ENCODE assay signal across 11 cellular contexts in the genomic region with DNA sequence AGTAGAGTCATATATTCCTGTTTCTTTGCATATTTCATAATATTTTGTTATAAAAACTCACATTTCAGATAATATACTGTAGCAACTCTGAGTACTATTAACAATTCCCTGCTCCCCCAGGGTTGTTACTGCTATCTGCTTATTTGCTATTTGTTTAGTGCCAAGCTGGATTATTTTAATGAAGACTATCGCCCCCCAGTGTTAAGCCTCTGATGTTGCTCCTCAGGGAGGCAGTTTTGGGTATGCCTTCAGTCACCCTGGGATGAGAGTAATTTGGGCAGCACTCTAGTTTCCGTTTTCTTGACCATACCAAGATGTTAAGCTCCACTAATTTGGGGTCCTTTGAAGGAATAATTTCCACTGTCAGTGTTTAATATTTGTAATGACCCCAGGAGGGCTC. TPM values are rescaled to one million over a fixed set of nuclear protein-coding genes. Genes with fewer than 3 reads are reported as not detected.
DNase-seq lines count a peak whose midpoint lies in the region; ATAC-seq, FAIRE-seq and TF ChIP-seq lines count a peak whose summit lies in the region.
"Had no signal": no experiment of that assay in that cellular context is flagged by ENCODE, and none has a peak within 500 bp of the region (broad histone marks: within the 10 kb centered on the region; RNA-seq: fewer than 3 reads in every experiment).

No MANE protein-coding gene starts in this region.

- no peaks in the 10 kb centered on the region for H3K79me2 ChIP-seq in keratinocyte (ENCODE audit: control insufficient read depth, insufficient read depth, low read length)

- ATAC-seq in HG02840 (IDR thresholded peaks at IDR 0.05; ENCODE audit: low FRiP score, unreplicated experiment) (no peak), GM19452 (IDR thresholded peaks at IDR 0.05; ENCODE audit: unreplicated experiment) (no peak)
- ATAC-seq: stimulated activated naive CD8-positive, alpha-beta T cell treated with anti-CD3 and anti-CD28 coated beads, Interleukin-15, Interleukin-2, amounts not matched to agents 100 U/mL and 50 U/mL, for 24 hours had no signal

- H3K9me3 ChIP-seq in keratinocyte (ENCODE audit: control insufficient read depth, low read depth, low read length), result no peaks in the 10 kb centered on the region
- H3K9me3 ChIP-seq: SJCRH30 had no signal

- no peaks in the 10 kb centered on the region for H3K4me1 ChIP-seq in keratinocyte (ENCODE audit: control insufficient read depth, extremely low read depth, insufficient read depth, low read length)
- H3K4me1 ChIP-seq: SJCRH30 had no signal

- BruUV-seq in Calu3 (replicated peaks; lab: Mats Ljungman, UMichigan), result no TSS peak

- no peak overlapping the region for H3K27ac Mint-ChIP-seq in Calu3 (ENCODE audit: unreplicated experiment)
- H3K27ac Mint-ChIP-seq: naive B cell had no signal

- H4K20me1 ChIP-seq in keratinocyte (ENCODE audit: control insufficient read depth, extremely low read depth, insufficient read depth, low read length), result no peaks in the 10 kb centered on the region

- no peaks in the 10 kb centered on the region for H3K27me3 ChIP-seq in H7 (ENCODE audit: control insufficient read depth, insufficient read depth, low read length)
- no peaks in the 10 kb centered on the region for H3K27me3 ChIP-seq in keratinocyte (ENCODE audit: control insufficient read depth, extremely low read depth, insufficient read depth, low read length)
- H3K27me3 ChIP-seq: SJCRH30 had no signal

- H3K4me3 Mint-ChIP-seq in Calu3 (ENCODE audit: low read depth, unreplicated experiment), result no peak overlapping the region
- H3K4me3 Mint-ChIP-seq: naive B cell had no signal

- no peaks in the 10 kb centered on the region for H3K27me3 Mint-ChIP-seq in Calu3 (ENCODE audit: unreplicated experiment)
- H3K27me3 Mint-ChIP-seq: naive B cell had no signal

- H3K4me2 ChIP-seq in keratinocyte (ENCODE audit: control insufficient read depth, extremely low read depth, insufficient read depth, low read depth, low read length), result no peak overlapping the region

- no peak overlapping the region for H3K27ac ChIP-seq in keratinocyte (ENCODE audit: control insufficient read depth, insufficient read depth, low read length)
- H3K27ac ChIP-seq: SJCRH30 had no signal

- no peak overlapping the region for H3K9ac ChIP-seq in keratinocyte (ENCODE audit: control insufficient read depth, extremely low read depth, insufficient read depth, low read length)

- TF ChIP-seq CTCF in Calu3 (IDR thresholded peaks at IDR 0.05; ENCODE audit: unreplicated experiment) (no peak), keratinocyte (optimal IDR thresholded peaks at IDR 0.05 in 1 of 3, IDR thresholded peaks at IDR 0.05 in 1 of 3, conservative IDR thresholded peaks at IDR 0.05 in 1 of 3; ENCODE audit: extremely low read depth in 1 of 3, insufficient read depth in 2 of 3, low read length in 3 of 3) (peak; percentile 52 to 61 (median 57))

- H2AFZ ChIP-seq in keratinocyte (ENCODE audit: control insufficient read depth, low read length), result no peak overlapping the region

- peak; percentile 11 for DNase-seq in Calu3
- peak; percentile 26 for DNase-seq in H7
- peak; percentile 26 for DNase-seq in SW480 (ENCODE audit: low spot score)
- DNase-seq in keratinocyte (ENCODE audit: low read depth, low spot score), result no peak
- no peak for DNase-seq in NCI-H2171 treated with DMSO at 0.1 percent for 48 hours (lab: John Stamatoyannopoulos, UW)
- DNase-seq in amygdala (lab: John Stamatoyannopoulos, UW), result no peak
- DNase-seq: naive B cell; stimulated activated naive CD8-positive, alpha-beta T cell treated with anti-CD3 and anti-CD28 coated beads, Interleukin-15, Interleukin-2, amounts not matched to agents 100 U/mL and 50 U/mL, for 24 hours had no signal

- FAIRE-seq in keratinocyte (lab: Jason Lieb, UNC), result no peak

- intact Hi-C loops in Calu3 (cut with micrococcal nuclease; ENCODE audit: unreplicated experiment), result no loop called here

- no peaks in the 10 kb centered on the region for H3K4me1 Mint-ChIP-seq in Calu3 (ENCODE audit: low read depth, unreplicated experiment)

- H3K9me3 Mint-ChIP-seq in Calu3 (ENCODE audit: low read depth, unreplicated experiment), result peaks cover 2% of the 10 kb centered on the region

- H3K36me3 Mint-ChIP-seq in Calu3 (ENCODE audit: insufficient read depth, unreplicated experiment), result no peaks in the 10 kb centered on the region

- H3K36me3 ChIP-seq in H7 (replicated peaks; ENCODE audit: control insufficient read depth, insufficient read depth, low read length), result no peaks in the 10 kb centered on the region
- no peaks in the 10 kb centered on the region for H3K36me3 ChIP-seq in keratinocyte (ENCODE audit: control insufficient read depth in 2 of 2, extremely low read depth in 1 of 2, insufficient read depth in 2 of 2, low read length in 2 of 2)

- H3K9me1 ChIP-seq in keratinocyte (ENCODE audit: control insufficient read depth, extremely low read depth, insufficient read depth, low read length), result no peaks in the 10 kb centered on the region

- H3K4me3 ChIP-seq in H7 (ENCODE audit: insufficient read depth, low read depth, low read length) (no peak overlapping the region), keratinocyte (ENCODE audit: control insufficient read depth in 2 of 3, extremely low read depth in 1 of 3, insufficient read depth in 2 of 3, low read depth in 1 of 3, low read length in 3 of 3) (no peak overlapping the region)
- H3K4me3 ChIP-seq: SJCRH30 had no signal

- dilution Hi-C loops in keratinocyte (cut with MboI; ENCODE audit: extremely low pct_ligation_motif_present, low sequenced_read_pairs), result no loop called here

- CTCF ChIA-PET in Calu3 (lab: Charles Lee), result interaction anchor here (0.5 to 1.1 kb wide), 3 partner anchors 9 to 18 kb away, joined by 3 to 6 read pairs (median 4); no protein-coding TSS in a partner anchor

RNA-seq across cellular contexts. Expression of a gene that starts 46.0 kb away (rescaled TPM):
- 16.3 and 17.4 TPM in 2 replicates for total RNA-seq in Calu3 (2022)
- total RNA-seq in H7 (2014; rRNA removed; shearing (Covaris generic)), result 56.1 and 69.7 TPM in 2 replicates
- polyA plus RNA-seq in keratinocyte, result 28.9 to 42.9 TPM (median 29.6 TPM) in 3 replicates
- polyA plus RNA-seq in keratinocyte (2011; ENCODE audit: low read depth), result 79.0 TPM
- 22.4 and 44.8 TPM in 2 replicates for polyA plus RNA-seq in keratinocyte (2011; cell fraction: cytosol; rRNA removed)
- polyA plus RNA-seq in keratinocyte (2011; cell fraction: nucleus; rRNA removed), result 37.0 and 50.9 TPM in 2 replicates
- 20.3 and 25.4 TPM in 2 replicates for polyA plus RNA-seq in keratinocyte (2012; ENCODE audit: low replicate concordance)
- polyA minus RNA-seq in keratinocyte, result 2.4 to 13.4 TPM (median 8.6 TPM) in 3 replicates
- polyA minus RNA-seq in keratinocyte (2011; cell fraction: cytosol; rRNA and poly(A)+ RNA removed), result 38.8 TPM
- polyA minus RNA-seq in keratinocyte (2011; cell fraction: nucleus; rRNA and poly(A)+ RNA removed), result 14.9 and 23.9 TPM in 2 replicates

Comparison
In these comparisons a context has a peak if more than half of its experiments do, and no peak if none do; other contexts are left out.
1. DNase-seq: peak in Calu3 (single experiment), H7 (single experiment) and SW480 (single experiment); none in keratinocyte (single experiment), NCI-H2171 treated with DMSO at 0.1 percent for 48 hours (single experiment) and amygdala (0 of 56).